Comparison of ENCODE assay signal across 8 cellular contexts in genomic region chr1:3491291-3492246, GRCh38. TPM values are rescaled to one million over a fixed set of nuclear protein-coding genes. Genes with fewer than 3 reads are reported as not detected.
A peak's percentile ranks its signal among the peaks of the same experiment; 100 is the strongest.
DNase-seq lines count a peak whose midpoint lies in the region; ATAC-seq and TF ChIP-seq lines count a peak whose summit lies in the region.

No MANE protein-coding gene starts in this region.

- H3K4me3 ChIP-seq in naive thymus-derived CD4-positive, alpha-beta T cell (ENCODE audit: low read length) = no peak overlapping the region

- H3K9me3 ChIP-seq in naive thymus-derived CD4-positive, alpha-beta T cell (ENCODE audit: control insufficient read depth in 2 of 3, low read length in 3 of 3) = peaks cover 0 to 11% (median 0%) of the 10 kb centered on the region in 3 experiments

- in situ Hi-C loops in G401 (cut with HindIII; ENCODE audit: low sequenced_read_pairs) = no loop called here

- POLR2A ChIA-PET in naive thymus-derived CD4-positive, alpha-beta T cell (lab: Charles Lee) = interaction anchor here (0.8 to 1.3 kb wide), 3 partner anchors 9 to 129 kb away, joined by 3 to 5 read pairs (median 3); no protein-coding TSS in a partner anchor

- no peak for TF ChIP-seq POLR2A in erythroblast (IDR thresholded peaks at IDR 0.05; ENCODE audit: low read length)

- DNase-seq in G401 (ENCODE audit: low spot score) = peak; percentile 77
- DNase-seq in NOMO-1 treated with dmso at 0.1 percent for 144 hours (lab: John Stamatoyannopoulos, UW; ENCODE audit: unreplicated experiment) = peak; percentile 37
- peak; percentile 82 for DNase-seq in activated T-cell treated with anti-CD3 and anti-CD28 coated beads for 1 hour (ENCODE audit: low read depth)
- peak; percentile 60 to 79 for DNase-seq in erythroblast (lab: John Stamatoyannopoulos, UW)
- DNase-seq in naive thymus-derived CD4-positive, alpha-beta T cell = peak; percentile 65 to 90 (median 83)
- DNase-seq in stimulated activated CD8-positive, alpha-beta memory T cell treated with anti-CD3 and anti-CD28 coated beads, Interleukin-7, amount 100 ng/mL, for 48 hours (ENCODE audit: extremely low read depth in 1 of 2, low read depth in 1 of 2) = peak; percentile 65 to 69

- peak overlapping the region in 7 of 10 donors; percentile 26 to 76 (median 62) for H3K4me3 Mint-ChIP-seq in naive thymus-derived CD4-positive, alpha-beta T cell

- H3K27ac Mint-ChIP-seq in naive thymus-derived CD4-positive, alpha-beta T cell = peak overlapping the region in 2 of 9 donors; percentile 28 to 38

- peaks cover 0 to 19% (median 0%) of the 10 kb centered on the region in 3 experiments for H3K36me3 ChIP-seq in naive thymus-derived CD4-positive, alpha-beta T cell (ENCODE audit: control insufficient read depth in 2 of 3, insufficient read depth in 3 of 3, low read length in 3 of 3)

- peaks cover 0 to 24% (median 7%) of the 10 kb centered on the region in 11 donors for H3K9me3 Mint-ChIP-seq in naive thymus-derived CD4-positive, alpha-beta T cell

- intact Hi-C loops in naive thymus-derived CD4-positive, alpha-beta T cell (cut with micrococcal nuclease) = loop anchor here (1.0 to 5.0 kb wide), 4 partner anchors 39 to 231 kb away; no protein-coding TSS in a partner anchor

- no peaks in the 10 kb centered on the region for H3K27me3 ChIP-seq in naive thymus-derived CD4-positive, alpha-beta T cell (ENCODE audit: control insufficient read depth in 2 of 2, insufficient read depth in 2 of 2, low read length in 2 of 2)

- no peaks in the 10 kb centered on the region for H3K4me1 ChIP-seq in naive thymus-derived CD4-positive, alpha-beta T cell (ENCODE audit: control insufficient read depth in 2 of 2, insufficient read depth in 2 of 2, low read length in 2 of 2)

- H3K27me3 Mint-ChIP-seq in naive thymus-derived CD4-positive, alpha-beta T cell = no peaks in the 10 kb centered on the region

- peaks cover 2 to 7% (median 5%) of the 10 kb centered on the region in 7 donors for H3K4me1 Mint-ChIP-seq in naive thymus-derived CD4-positive, alpha-beta T cell

- ATAC-seq in HG02852 (IDR thresholded peaks at IDR 0.05; ENCODE audit: unreplicated experiment) (peak; percentile 56), GM18520 (IDR thresholded peaks at IDR 0.05; ENCODE audit: unreplicated experiment) (no peak)
- ATAC-seq in naive thymus-derived CD4-positive, alpha-beta T cell = peak; percentile 96

- peaks cover 0 to 16% (median 8%) of the 10 kb centered on the region in 5 donors for H3K36me3 Mint-ChIP-seq in naive thymus-derived CD4-positive, alpha-beta T cell

- no peak overlapping the region for H3K27ac ChIP-seq in naive thymus-derived CD4-positive, alpha-beta T cell (ENCODE audit: low read depth, low read length)

- CTCF ChIA-PET in naive thymus-derived CD4-positive, alpha-beta T cell (lab: Charles Lee) = interaction anchor here (0.6 to 1.9 kb wide), 7 partner anchors 36 to 275 kb away, joined by 3 to 26 read pairs (median 3); no protein-coding TSS in a partner anchor

RNA-seq across cellular contexts. Expression of gene ARHGEF16, which starts 37.1 kb away (rescaled TPM):
- 16.0 and 20.2 TPM in 2 replicates for total RNA-seq in G401 (2014; rRNA removed; shearing (Covaris generic))
- under 1 TPM in 1 of 5 experiments, not detected in 4; 0.16 TPM for total RNA-seq in naive thymus-derived CD4-positive, alpha-beta T cell
- polyA plus RNA-seq in naive thymus-derived CD4-positive, alpha-beta T cell = not detected

Comparison
In these comparisons a context has a peak if more than half of its experiments do, and no peak if none do; other contexts are left out.
1. RNA of gene ARHGEF16, which starts 37.1 kb away (total RNA-seq): 16.0 to 20.2 TPM in G401; 0.16 TPM in naive thymus-derived CD4-positive, alpha-beta T cell; every median in the first group is over 10 times any median in the second.
2. Peak in every context shown above with its lines, with median percentiles within 50 percentile points of each other: DNase-seq.